In genomic region chrX:9320940-9321339, GRCh38 we compare ENCODE assay signal across 14 cellular contexts.
"Had no signal": no experiment of that assay in that cellular context is flagged by ENCODE, and none has a peak within 500 bp of the region (broad histone marks: within the 10 kb centered on the region; RNA-seq: fewer than 3 reads in every experiment).

No MANE protein-coding gene starts in this region.

- H3K4me3 ChIP-seq: body of pancreas had no signal

- ATAC-seq: activated T-helper 17 cell treated with anti-CD3 and anti-CD28 coated beads, Interleukin-2, amount 50 U/mL, for 72 hours; body of pancreas; effector memory CD8-positive, alpha-beta T cell; left cardiac atrium; T-cell had no signal

- H3K9me3 ChIP-seq: body of pancreas had no signal

- H3K27ac ChIP-seq: body of pancreas, epithelial cell of prostate had no signal

- DNase-seq: activated CD4-positive, alpha-beta T cell treated with anti-CD3 and anti-CD28 coated beads for 4 hours; activated naive CD4-positive, alpha-beta T cell treated with anti-CD3 and anti-CD28 coated beads, Interleukin-2, amount 10 ng/mL, durations not matched to agents 7 days and 5 days; cerebellar nuclear complex; effector memory CD8-positive, alpha-beta T cell; left cardiac atrium; mesenchymal stem cell; stimulated activated CD4-positive, alpha-beta T cell treated with anti-CD3 and anti-CD28 coated beads, Interleukin-12 subunit alpha, Interleukin-12 subunit beta, amount 100 ng/mL, for 4 hours; stimulated activated naive CD4-positive, alpha-beta T cell; substantia nigra; T-cell; trophoblast cell had no signal
